In genomic region chr6:34887753-34888440, GRCh38 we compare ENCODE assay signal across 1 cellular context.
TF ChIP-seq lines count a peak whose summit lies in the region.

Gene TAF11, minus strand, starts transcription at chr6:34888042. Its CDS starts 85 bp downstream, at chr6:34887957.

TF ChIP-seq in K562, 482 proteins besides CTCF, POLR2A, EP300 and RAD21 (continued from another document and continues in another):
- no peak for TF ChIP-seq ATF4 (CRISPR knock-in tag; IDR thresholded peaks at IDR 0.05)
- TF ChIP-seq HES1 (IDR thresholded peaks at IDR 0.05; ENCODE audit: low read depth): no peak
- TF ChIP-seq HMBOX1 (IDR thresholded peaks at IDR 0.05): peak; percentile 99
- TF ChIP-seq BCL6 (CRISPR knock-in tag; IDR thresholded peaks at IDR 0.05): no peak
- peak; percentile 42 for TF ChIP-seq ARID1B (IDR thresholded peaks at IDR 0.05)
- no peak for TF ChIP-seq PTBP1 (IDR thresholded peaks at IDR 0.05; ENCODE audit: low read depth, low read length)
- peak; percentile 96 for TF ChIP-seq SUPT5H (IDR thresholded peaks at IDR 0.05)
- TF ChIP-seq ZNF3 (CRISPR knock-in tag; IDR thresholded peaks at IDR 0.05): no peak
- TF ChIP-seq ZNF318 (IDR thresholded peaks at IDR 0.05; ENCODE audit: borderline replicate concordance in 1 of 2, low read depth in 1 of 2): no peak; a peak in 1 of 4 replicates
- TF ChIP-seq MLX (CRISPR knock-in tag; conservative IDR thresholded peaks at IDR 0.05): no peak
- peak; percentile 85 for TF ChIP-seq EP400 (IDR thresholded peaks at IDR 0.05)
- TF ChIP-seq PHTF2 (CRISPR knock-in tag; IDR thresholded peaks at IDR 0.05): no peak
- peak; percentile 64 for TF ChIP-seq BRD4 (IDR thresholded peaks at IDR 0.05)
- TF ChIP-seq SIN3B (IDR thresholded peaks at IDR 0.05; ENCODE audit: low read depth): peak; percentile 95
- TF ChIP-seq GTF2B (IDR thresholded peaks at IDR 0.05; ENCODE audit: extremely low read depth, insufficient read length): peak; percentile 88
- no peak for TF ChIP-seq ZKSCAN8 (CRISPR knock-in tag; IDR thresholded peaks at IDR 0.05)
- TF ChIP-seq ZBTB26 (CRISPR knock-in tag; IDR thresholded peaks at IDR 0.05): 0 out of 2 replicates have a peak, but pooled peaks have one; percentile 5
- TF ChIP-seq MGA (IDR thresholded peaks at IDR 0.05): no peak; the same call in 1 of the 2 replicates
- TF ChIP-seq NFXL1 (CRISPR knock-in tag; IDR thresholded peaks at IDR 0.05): no peak
- no peak for TF ChIP-seq FOXO4 (CRISPR knock-in tag; IDR thresholded peaks at IDR 0.05)
- no peak for TF ChIP-seq ZNF277 (CRISPR knock-in tag; IDR thresholded peaks at IDR 0.05; ENCODE audit: borderline replicate concordance)
- 0 out of 2 replicates have a peak, but pooled peaks have one; percentile 51 for TF ChIP-seq NR2F6 (CRISPR knock-in tag; IDR thresholded peaks at IDR 0.05)
